8 cellular contexts compared by ENCODE assay signal in genomic region chr6:100464910-100465700, GRCh38. TPM values are rescaled to one million over a fixed set of nuclear protein-coding genes. Genes with fewer than 3 reads are reported as not detected.
DNase-seq lines count a peak whose midpoint lies in the region; ATAC-seq and TF ChIP-seq lines count a peak whose summit lies in the region.

Gene SIM1, minus strand, starts transcription at chr6:100464921. Its CDS starts 1,453 bp downstream, at chr6:100463468.

- H4K20me1 ChIP-seq in neural cell (ENCODE audit: insufficient read depth): no peaks in the 10 kb centered on the region

- H3K9me2 ChIP-seq in neural cell (ENCODE audit: insufficient read depth, low read length): no peaks in the 10 kb centered on the region

- no peaks in the 10 kb centered on the region for H3K36me3 ChIP-seq in NT2/D1 (ENCODE audit: insufficient read depth, insufficient read length, low read length)
- no peaks in the 10 kb centered on the region for H3K36me3 ChIP-seq in esophagus (ENCODE audit: control insufficient read depth in 2 of 2, insufficient read depth in 2 of 2, low read length in 1 of 2)
- H3K36me3 ChIP-seq in neural cell (ENCODE audit: insufficient read depth, low read length): no peaks in the 10 kb centered on the region

- no peak for TF ChIP-seq CTCF in GM12865 (IDR thresholded peaks at IDR 0.05; ENCODE audit: insufficient read depth, low read depth, low read length, missing control alignments)
- no peak for TF ChIP-seq CTCF in neural cell (IDR thresholded peaks at IDR 0.05; ENCODE audit: poor library complexity, severe bottlenecking)

- TF ChIP-seq EP300 in neural cell (conservative IDR thresholded peaks at IDR 0.05; ENCODE audit: poor library complexity, severe bottlenecking): no peak

- DNase-seq in GM12865 (ENCODE audit: low read depth): peak; percentile 69
- DNase-seq in NT2/D1 (ENCODE audit: low read depth, low spot score): peak; percentile 84
- DNase-seq in KBM-7: no peak
- DNase-seq in stimulated activated CD4-positive, alpha-beta T cell treated with anti-CD3 and anti-CD28 coated beads, Interleukin-1b, Interleukin-23, amount 100 ng/mL, for 48 hours: no peak
- DNase-seq in occipital lobe (lab: John Stamatoyannopoulos, UW): no peak

- in situ Hi-C loops in KBM-7 (cut with MboI; ENCODE audit: low pct_unique_long_range_greater_than_20kb, low sequenced_read_pairs): no loop called here

- H3K4me3 ChIP-seq in GM12865 (ENCODE audit: low read depth, low read length) (peak within 1 kb of the TSS; percentile 13), NT2/D1 (ENCODE audit: insufficient read length, low read depth) (peak within 1 kb of the TSS; percentile 49), esophagus (ENCODE audit: low read depth in 1 of 2, low read length in 2 of 2) (peak within 1 kb of the TSS; percentile 23 to 43), neural cell (ENCODE audit: low read length) (peak within 1 kb of the TSS; percentile 51)

- H3K27me3 ChIP-seq in NT2/D1 (ENCODE audit: insufficient read depth, insufficient read length) (peaks cover 78% of the 10 kb centered on the region), esophagus (ENCODE audit: control insufficient read depth in 1 of 2, insufficient read depth in 2 of 2, low read length in 2 of 2) (peaks cover 5 to 55% of the 10 kb centered on the region in 2 donors), neural cell (ENCODE audit: insufficient read depth, low read depth, low read length) (peaks cover 100% of the 10 kb centered on the region)

- H2AFZ ChIP-seq in neural cell (ENCODE audit: low read depth, low read length): no peak within 1 kb of the TSS

- WGBS in esophagus, 2 donors: 7 to 10% methylated on average over 62 to 65 of the region's 65 CpGs

- no peak within 1 kb of the TSS for H3K4me2 ChIP-seq in neural cell (ENCODE audit: low read length)

- H3K79me2 ChIP-seq in neural cell (replicated peaks; ENCODE audit: insufficient read depth, low read length): no peaks in the 10 kb centered on the region

- no peaks in the 10 kb centered on the region for H3K9me3 ChIP-seq in NT2/D1 (ENCODE audit: insufficient read depth, low read length)
- peaks cover 6 to 20% of the 10 kb centered on the region in 2 donors for H3K9me3 ChIP-seq in esophagus (ENCODE audit: control insufficient read depth in 2 of 2, insufficient read depth in 1 of 2, low read depth in 1 of 2, low read length in 1 of 2)
- H3K9me3 ChIP-seq in neural cell (ENCODE audit: low read length): no peaks in the 10 kb centered on the region

- H3K27ac ChIP-seq in esophagus (ENCODE audit: low read depth in 2 of 2, low read length in 1 of 2) (no peak within 1 kb of the TSS), neural cell (ENCODE audit: low read length) (no peak within 1 kb of the TSS)

- no peaks in the 10 kb centered on the region for H3F3A ChIP-seq in neural cell (ENCODE audit: insufficient read depth, low read length, poor library complexity, severe bottlenecking)

- H3K4me1 ChIP-seq in NT2/D1 (ENCODE audit: insufficient read depth, insufficient read length) (no peaks in the 10 kb centered on the region), esophagus (ENCODE audit: control insufficient read depth in 2 of 2, insufficient read depth in 2 of 2, low read length in 1 of 2) (peaks cover 7 to 11% of the 10 kb centered on the region in 2 donors)

- no peak for TF ChIP-seq RAD21 in neural cell (conservative IDR thresholded peaks at IDR 0.05)

- H3K9ac ChIP-seq in NT2/D1 (ENCODE audit: insufficient read length, low read depth) (peak within 1 kb of the TSS; percentile 50), neural cell (ENCODE audit: low read length) (no peak within 1 kb of the TSS)

- ATAC-seq in HG02759 (IDR thresholded peaks at IDR 0.05; ENCODE audit: unreplicated experiment): peak; percentile 71

TF ChIP-seq in neural cell, 6 proteins besides CTCF, POLR2A, EP300 and RAD21:
- no peak for TF ChIP-seq TAF1 (IDR thresholded peaks at IDR 0.05; ENCODE audit: low read depth)
- no peak for TF ChIP-seq SMC3 (conservative IDR thresholded peaks at IDR 0.05; ENCODE audit: poor library complexity)
- no peak for TF ChIP-seq REST (IDR thresholded peaks at IDR 0.05; ENCODE audit: borderline replicate concordance)
- TF ChIP-seq POLR2AphosphoS5 (IDR thresholded peaks at IDR 0.05): peak; percentile 25
- no peak for TF ChIP-seq MXI1 (conservative IDR thresholded peaks at IDR 0.05; ENCODE audit: poor library complexity, severe bottlenecking)
- peak; percentile 82 for TF ChIP-seq EZH2 (IDR thresholded peaks at IDR 0.05; ENCODE audit: borderline replicate concordance, insufficient read depth, low read length, poor library complexity, severe bottlenecking)

RNA-seq across cellular contexts. Expression of gene SIM1, which starts in this region (rescaled TPM):
- polyA plus RNA-seq in esophagus (not detected), neural cell (not detected in 2 replicates)
- not detected in 2 replicates for polyA minus RNA-seq in neural cell
- not detected for total RNA-seq in occipital lobe

Comparison
In these comparisons a context has a peak if more than half of its experiments do, and no peak if none do; other contexts are left out.
1. DNase-seq: peak in GM12865 (single experiment) and NT2/D1 (single experiment); none in KBM-7 (single experiment), stimulated activated CD4-positive, alpha-beta T cell treated with anti-CD3 and anti-CD28 coated beads, Interleukin-1b, Interleukin-23, amount 100 ng/mL, for 48 hours (single experiment) and occipital lobe (single experiment).
2. Peak in every context shown above with its lines, with median percentiles within 50 percentile points of each other: H3K4me3 ChIP-seq.